ENCODE assay signal across 8 cellular contexts in genomic region chr7:117458977-117459583, GRCh38. TPM values are rescaled to one million over a fixed set of nuclear protein-coding genes. Genes with fewer than 3 reads are reported as not detected.
DNase-seq lines count a peak whose midpoint lies in the region; ATAC-seq, FAIRE-seq and TF ChIP-seq lines count a peak whose summit lies in the region.

No MANE protein-coding gene starts in this region.

- no peaks in the 10 kb centered on the region for H3K27me3 ChIP-seq in psoas muscle (ENCODE audit: insufficient read depth in 3 of 3, low read length in 2 of 3)
- no peaks in the 10 kb centered on the region for H3K27me3 ChIP-seq in MG63

- H3K4me3 ChIP-seq in psoas muscle, result no peak overlapping the region
- no peak overlapping the region for H3K4me3 ChIP-seq in MG63

- intact Hi-C loops in psoas muscle (cut with DNase I), result no loop called here

- peak; percentile 95 for FAIRE-seq in endometrium (lab: Jason Lieb, UNC)

- no peak overlapping the region for H3K27ac ChIP-seq in psoas muscle

- TF ChIP-seq CTCF in psoas muscle (IDR thresholded peaks at IDR 0.05), result peak; percentile 39

- 37 to 42% (median 39%) methylated on average over 3 of the region's 3 CpGs for WGBS in psoas muscle, 3 donors

- ATAC-seq in psoas muscle, result no peak
- ATAC-seq in HG02678 (IDR thresholded peaks at IDR 0.05; ENCODE audit: unreplicated experiment), result no peak

- peak; percentile 29 for DNase-seq in Ammon's horn (ENCODE audit: low spot score)
- peak; percentile 29 for DNase-seq in H4 (ENCODE audit: low spot score)
- DNase-seq in NCI-H69 (lab: John Stamatoyannopoulos, UW), result peak; percentile 56
- no peak for DNase-seq in psoas muscle
- no peak for DNase-seq in MG63
- DNase-seq in activated effector memory CD4-positive, alpha-beta T cell treated with Interleukin-2 at 50 U/mL for 16 hours, result no peak

- H3K36me3 ChIP-seq in psoas muscle (ENCODE audit: insufficient read depth in 1 of 2, low read depth in 1 of 2), result no peaks in the 10 kb centered on the region
- H3K36me3 ChIP-seq in MG63, result no peaks in the 10 kb centered on the region

- no peaks in the 10 kb centered on the region for H3K4me1 ChIP-seq in psoas muscle

- H3K9me3 ChIP-seq in psoas muscle (no peaks in the 10 kb centered on the region), MG63 (no peaks in the 10 kb centered on the region)

RNA-seq across cellular contexts. Expression of gene CFTR, which starts 20.7 kb away (rescaled TPM):
- total RNA-seq in H4 (2014; rRNA removed; shearing (Covaris generic)), result 0.29 TPM in 1 of 2 replicates, not detected in the other
- total RNA-seq in psoas muscle, result under 1 TPM in 1 of 4 donors, not detected in 3; 0.06 TPM
- under 1 TPM in 1 of 3 donors, not detected in 2; 0.01 TPM for polyA plus RNA-seq in psoas muscle
- total RNA-seq in MG63 (2014; rRNA removed; shearing (Covaris generic); ENCODE audit: low replicate concordance), result not detected in 2 replicates

RNA-seq across cellular contexts. Expression of gene ASZ1, which starts 31.8 kb away (rescaled TPM):
- total RNA-seq in H4 (2014; rRNA removed; shearing (Covaris generic)), result 0.14 TPM in 1 of 2 replicates, not detected in the other
- not detected for total RNA-seq in psoas muscle
- polyA plus RNA-seq in psoas muscle, result not detected
- total RNA-seq in MG63 (2014; rRNA removed; shearing (Covaris generic); ENCODE audit: low replicate concordance), result not detected in 2 replicates

Comparison
In these comparisons a context has a peak if more than half of its experiments do, and no peak if none do; other contexts are left out.
1. DNase-seq: peak in Ammon's horn (single experiment), H4 (single experiment) and NCI-H69 (single experiment); none in psoas muscle (0 of 2), MG63 (single experiment) and activated effector memory CD4-positive, alpha-beta T cell treated with Interleukin-2 at 50 U/mL for 16 hours (single experiment).